In genomic region chr19:56637976-56638555, GRCh38 we compare ENCODE assay signal across 1 cellular context.
A peak's percentile ranks its signal among the peaks of the same experiment; 100 is the strongest.
TF ChIP-seq lines count a peak whose summit lies in the region.

No MANE protein-coding gene starts in this region.

TF ChIP-seq in HepG2, 621 proteins besides CTCF, POLR2A, EP300 and RAD21 (continued from another document and continues in another):
- peak; percentile 100 for TF ChIP-seq ZBTB25 (CRISPR knock-in tag; IDR thresholded peaks at IDR 0.05)
- peak; percentile 96 for TF ChIP-seq ZNF777 (CRISPR knock-in tag; IDR thresholded peaks at IDR 0.05)
- peak; percentile 97 for TF ChIP-seq ZNF407 (CRISPR knock-in tag; IDR thresholded peaks at IDR 0.05; ENCODE audit: not compliant biosample characterization)
- TF ChIP-seq TEAD2 (CRISPR knock-in tag; IDR thresholded peaks at IDR 0.05): peak; percentile 99
- no peak for TF ChIP-seq U2AF1 (optimal IDR thresholded peaks at IDR 0.05; ENCODE audit: low read depth, low read length)
- peak; percentile 99 for TF ChIP-seq CENPBD1 (CRISPR knock-in tag; IDR thresholded peaks at IDR 0.05; ENCODE audit: borderline replicate concordance, low read depth)
- peak; percentile 100 for TF ChIP-seq KLF12 (CRISPR knock-in tag; IDR thresholded peaks at IDR 0.05; ENCODE audit: borderline replicate concordance)
- TF ChIP-seq CC2D1A (CRISPR knock-in tag; IDR thresholded peaks at IDR 0.05): peak; percentile 99
- TF ChIP-seq ZBTB10 (CRISPR knock-in tag; IDR thresholded peaks at IDR 0.05; ENCODE audit: borderline replicate concordance): peak; percentile 98
- TF ChIP-seq MEIS2 (CRISPR knock-in tag; IDR thresholded peaks at IDR 0.05): peak; percentile 100
- peak; percentile 100 for TF ChIP-seq KDM4B (CRISPR knock-in tag; IDR thresholded peaks at IDR 0.05)
- TF ChIP-seq TCF12 (IDR thresholded peaks at IDR 0.05): no peak
- peak; percentile 95 for TF ChIP-seq TCF12 (CRISPR knock-in tag; IDR thresholded peaks at IDR 0.05)
- peak; percentile 96 for TF ChIP-seq MYPOP (CRISPR knock-in tag; IDR thresholded peaks at IDR 0.05)
- TF ChIP-seq GATAD1 (CRISPR knock-in tag; IDR thresholded peaks at IDR 0.05): peak; percentile 85
- TF ChIP-seq ZFYVE20 (CRISPR knock-in tag; IDR thresholded peaks at IDR 0.05; ENCODE audit: borderline replicate concordance, low read depth): peak; percentile 99
- TF ChIP-seq THAP7 (CRISPR knock-in tag; IDR thresholded peaks at IDR 0.05): peak; percentile 98
- TF ChIP-seq PRPF4 (IDR thresholded peaks at IDR 0.05; ENCODE audit: low read depth, low read length, poor library complexity, severe bottlenecking): no peak
- peak; percentile 89 for TF ChIP-seq RXRA (CRISPR knock-in tag; IDR thresholded peaks at IDR 0.05)
- peak; percentile 100 for TF ChIP-seq ZNF30 (CRISPR knock-in tag; IDR thresholded peaks at IDR 0.05)
- TF ChIP-seq ZHX1 (CRISPR knock-in tag; IDR thresholded peaks at IDR 0.05; ENCODE audit: low read depth): peak; percentile 97
- TF ChIP-seq MLXIP (CRISPR knock-in tag; IDR thresholded peaks at IDR 0.05; ENCODE audit: borderline replicate concordance): peak; percentile 99
- peak; percentile 93 for TF ChIP-seq FOSL1 (CRISPR knock-in tag; IDR thresholded peaks at IDR 0.05; ENCODE audit: borderline replicate concordance)
- peak; percentile 100 for TF ChIP-seq NFAT5 (CRISPR knock-in tag; IDR thresholded peaks at IDR 0.05)
- no peak for TF ChIP-seq HNRNPH1 (optimal IDR thresholded peaks at IDR 0.05; ENCODE audit: low read depth, low read length)
- TF ChIP-seq HNRNPUL1 (IDR thresholded peaks at IDR 0.05; ENCODE audit: low read depth, low read length): no peak
- TF ChIP-seq ZNF282 (IDR thresholded peaks at IDR 0.05; ENCODE audit: partially characterized antibody): no peak
- peak; percentile 90 for TF ChIP-seq JUND (CRISPR knock-in tag; IDR thresholded peaks at IDR 0.05)
